ENCODE assay signal across 18 cellular contexts in the genomic region with DNA sequence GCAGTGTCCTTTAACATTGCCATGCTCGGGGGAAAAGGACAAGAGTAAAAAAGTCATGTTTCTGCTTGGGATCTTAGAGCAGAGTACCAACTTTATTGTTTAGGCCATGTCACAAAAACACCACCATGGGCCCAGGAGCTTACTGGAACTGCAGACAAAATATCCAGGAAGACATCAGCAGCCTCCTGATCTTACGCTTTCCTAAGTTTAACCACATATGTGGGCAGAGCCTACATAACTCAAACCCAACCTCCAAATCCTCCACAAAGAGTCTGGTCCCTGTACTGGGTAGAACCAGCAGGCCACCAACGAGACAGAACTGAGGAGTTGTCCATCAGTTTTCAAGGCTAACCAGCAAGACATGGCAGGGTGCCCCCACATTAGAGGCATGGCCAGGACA. TPM values are rescaled to one million over a fixed set of nuclear protein-coding genes. Genes with fewer than 3 reads are reported as not detected.
"Had no signal": no experiment of that assay in that cellular context is flagged by ENCODE, and none has a peak within 500 bp of the region (broad histone marks: within the 10 kb centered on the region; RNA-seq: fewer than 3 reads in every experiment).

No MANE protein-coding gene starts in this region.

- H3K4me1 ChIP-seq: esophagus squamous epithelium, gastroesophageal sphincter, psoas muscle, sigmoid colon had no signal

- H3K4me3 ChIP-seq: esophagus squamous epithelium, gastroesophageal sphincter, mucosa of descending colon, psoas muscle, sigmoid colon had no signal

- DNase-seq: effector memory CD8-positive, alpha-beta T cell; esophagus squamous epithelium; foreskin fibroblast; immature natural killer cell; kidney; mucosa of descending colon; naive thymus-derived CD8-positive, alpha-beta T cell; psoas muscle; sigmoid colon; small intestine; stimulated activated CD4-positive, alpha-beta T cell treated with anti-CD3 and anti-CD28 coated beads, Interleukin-12 subunit alpha, Interleukin-12 subunit beta, amount 100 ng/mL, for 4 hours; stimulated activated naive CD4-positive, alpha-beta T cell; trophoblast cell had no signal

- H3K27ac ChIP-seq: epithelial cell of prostate, esophagus squamous epithelium, gastroesophageal sphincter, neutrophil, psoas muscle, sigmoid colon had no signal

- H3K9me3 ChIP-seq: esophagus squamous epithelium, gastroesophageal sphincter, mucosa of descending colon, neutrophil, psoas muscle, sigmoid colon had no signal

- ATAC-seq: effector memory CD8-positive, alpha-beta T cell; gastroesophageal sphincter; mucosa of descending colon; naive thymus-derived CD8-positive, alpha-beta T cell; psoas muscle had no signal

- H3K36me3 ChIP-seq: esophagus squamous epithelium, gastroesophageal sphincter, neutrophil, sigmoid colon had no signal

- H3K27me3 ChIP-seq: esophagus squamous epithelium, neutrophil had no signal

RNA-seq across cellular contexts. Expression of a gene that starts 10.3 kb away (rescaled TPM):
- total RNA-seq: lung microvascular endothelial cell, osteoblast had no signal
- polyA plus RNA-seq: immature natural killer cell; naive thymus-derived CD8-positive, alpha-beta T cell had no signal
